8 cellular contexts compared by ENCODE assay signal in the genomic region with DNA sequence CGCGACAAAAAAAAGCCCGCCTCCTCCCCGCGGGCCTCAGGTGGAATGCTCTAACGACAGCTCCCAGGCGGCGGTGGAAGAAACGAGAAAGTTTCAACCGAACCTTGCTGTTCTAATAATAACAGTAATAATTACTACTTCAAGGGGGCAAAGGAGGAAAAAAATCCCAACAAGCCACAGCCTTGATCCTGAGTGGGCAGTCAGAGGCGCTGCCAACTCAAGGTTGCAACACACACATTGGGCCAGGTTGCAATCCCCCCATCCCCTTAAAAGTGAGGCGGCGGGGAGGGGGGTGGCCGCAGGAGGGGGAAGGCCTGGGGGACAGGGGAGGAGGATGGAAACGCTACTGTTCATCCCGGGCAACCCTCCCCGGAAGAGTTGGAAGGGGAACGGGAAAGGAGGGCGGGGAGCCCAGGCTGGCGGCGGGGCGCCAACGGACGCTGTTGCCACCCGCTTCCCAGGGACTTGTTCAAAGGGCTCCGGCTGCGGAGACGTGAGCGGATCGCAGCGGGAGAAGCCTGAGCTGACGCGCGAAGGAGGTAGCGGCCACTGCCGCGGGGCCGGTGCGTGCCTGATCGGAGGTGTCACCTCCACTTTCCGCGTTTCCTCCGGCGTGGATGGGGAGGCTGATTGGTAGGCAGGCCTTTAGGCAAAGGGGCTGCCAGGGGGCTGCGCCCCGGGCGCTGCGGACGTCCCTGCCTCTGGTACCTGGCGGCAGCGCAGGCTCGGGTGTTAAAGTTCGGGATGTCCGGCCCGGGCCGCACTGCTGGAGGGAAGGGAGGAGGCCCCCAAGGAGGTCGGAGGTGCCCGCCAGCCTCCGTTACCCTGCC. TPM values are rescaled to one million over a fixed set of nuclear protein-coding genes. Genes with fewer than 3 reads are reported as not detected.
DNase-seq lines count a peak whose midpoint lies in the region; ATAC-seq and TF ChIP-seq lines count a peak whose summit lies in the region.

No MANE protein-coding gene starts in this region.

- peak overlapping the region; percentile 89 for H3K27ac ChIP-seq in DND-41 (ENCODE audit: low read length)
- H3K27ac ChIP-seq in PC-9 = no peak overlapping the region
- H3K27ac ChIP-seq in foreskin keratinocyte = peak overlapping the region; percentile 46
- H3K27ac ChIP-seq in neural cell (ENCODE audit: low read length) = peak overlapping the region; percentile 80

- H3K79me2 ChIP-seq in DND-41 (ENCODE audit: insufficient read depth, low read length) = peaks cover 47% of the 10 kb centered on the region
- no peaks in the 10 kb centered on the region; the same call in 1 of the 2 replicates for H3K79me2 ChIP-seq in PC-9 (ENCODE audit: low read depth)
- peaks cover 18% of the 10 kb centered on the region for H3K79me2 ChIP-seq in neural cell (replicated peaks; ENCODE audit: insufficient read depth, low read length)

- H3F3A ChIP-seq in PC-9 (ENCODE audit: insufficient read depth, low read depth) (peaks cover 11% of the 10 kb centered on the region; the same call in 1 of the 2 replicates), neural cell (ENCODE audit: insufficient read depth, low read length, poor library complexity, severe bottlenecking) (no peaks in the 10 kb centered on the region)

- peaks cover 37% of the 10 kb centered on the region for H3K4me1 ChIP-seq in DND-41 (ENCODE audit: insufficient read depth, low read length)
- peaks cover 18% of the 10 kb centered on the region for H3K4me1 ChIP-seq in PC-9 (replicated peaks; ENCODE audit: insufficient read depth)
- H3K4me1 ChIP-seq in foreskin keratinocyte = peaks cover 5% of the 10 kb centered on the region

- H3K9me2 ChIP-seq in PC-9 (ENCODE audit: insufficient read depth) = no peaks in the 10 kb centered on the region
- H3K9me2 ChIP-seq in neural cell (ENCODE audit: insufficient read depth, low read length) = no peaks in the 10 kb centered on the region

- TF ChIP-seq CTCF in DND-41 (IDR thresholded peaks at IDR 0.05; ENCODE audit: borderline replicate concordance, extremely low read depth, low read length, poor library complexity, severe bottlenecking) (no peak), PC-9 (conservative IDR thresholded peaks at IDR 0.05) (no peak), foreskin keratinocyte (conservative IDR thresholded peaks at IDR 0.05) (no peak), neural cell (IDR thresholded peaks at IDR 0.05; ENCODE audit: poor library complexity, severe bottlenecking) (no peak)

- DNase-seq in DND-41 (peak; percentile 47), PC-9 (peak in 1 of 2 experiments; percentile 8), foreskin keratinocyte (peak; percentile 24 to 40), superior temporal gyrus (ENCODE audit: extremely low spot score) (peak; percentile 63)
- DNase-seq in activated gamma-delta T cell treated with anti-CD3 and anti-CD28 coated beads, Interleukin-2, amount 50 U/mL, for 16 hours (ENCODE audit: low read depth) = peak; percentile 24

- H3K9me3 ChIP-seq in DND-41 (ENCODE audit: insufficient read depth, low read length, severe bottlenecking) (no peaks in the 10 kb centered on the region), PC-9 (ENCODE audit: insufficient read depth, low read depth) (no peaks in the 10 kb centered on the region), neural cell (ENCODE audit: low read length) (no peaks in the 10 kb centered on the region)

- TF ChIP-seq RAD21 in neural cell (conservative IDR thresholded peaks at IDR 0.05) = no peak

- peak overlapping the region; percentile 80 for H3K9ac ChIP-seq in DND-41 (ENCODE audit: low read depth, low read length)
- peak overlapping the region; percentile 87 for H3K9ac ChIP-seq in neural cell (ENCODE audit: low read length)

- TF ChIP-seq EP300 in neural cell (conservative IDR thresholded peaks at IDR 0.05; ENCODE audit: poor library complexity, severe bottlenecking) = no peak

- H3K4me3 ChIP-seq in DND-41 (ENCODE audit: low read depth in 1 of 2, low read length in 2 of 2) (peak overlapping the region; percentile 89 to 98), PC-9 (peak overlapping the region; percentile 91), neural cell (ENCODE audit: low read length) (peak overlapping the region; percentile 89)

- POLR2A ChIA-PET in PC-9 (lab: Charles Lee; ENCODE audit: unreplicated experiment) = interaction anchor here (0.6 kb wide), 1 partner anchor 1510 kb away, joined by 4 read pairs; the partner anchor contains the start of gene RFX3

- intact Hi-C loops in PC-9 (cut with micrococcal nuclease; ENCODE audit: unreplicated experiment) = loop anchor here (5.0 kb wide), 1 partner anchor 827 kb away; the partner anchor contains the start of gene PUM3

- H3K27me3 ChIP-seq in DND-41 (ENCODE audit: insufficient read depth, low read length, poor library complexity) (no peaks in the 10 kb centered on the region), PC-9 (ENCODE audit: insufficient read depth, low read depth) (no peaks in the 10 kb centered on the region), foreskin keratinocyte (no peaks in the 10 kb centered on the region), neural cell (ENCODE audit: insufficient read depth, low read depth, low read length) (peaks cover 45% of the 10 kb centered on the region)

- H2AFZ ChIP-seq in DND-41 (ENCODE audit: low read depth, low read length) (peak overlapping the region; percentile 91), PC-9 (peak overlapping the region; percentile 85), neural cell (ENCODE audit: low read depth, low read length) (peak overlapping the region; percentile 37)

- BruUV-seq in PC-9 (replicated peaks; lab: Mats Ljungman, UMichigan) = TSS peak; percentile 43

- ATAC-seq in DND-41 (ENCODE audit: insufficient read depth, low read depth) (peak; percentile 2; the same call in 1 of the 3 replicates), HG02759 (IDR thresholded peaks at IDR 0.05; ENCODE audit: unreplicated experiment) (peak; percentile 1), foreskin keratinocyte (peak; percentile 11), GM18868 (IDR thresholded peaks at IDR 0.05; ENCODE audit: unreplicated experiment) (no peak)

- no peaks in the 10 kb centered on the region; the same call in 1 of the 2 replicates for H3K36me3 ChIP-seq in DND-41 (ENCODE audit: insufficient read depth, low read length)
- no peaks in the 10 kb centered on the region for H3K36me3 ChIP-seq in PC-9 (ENCODE audit: low read depth)
- H3K36me3 ChIP-seq in neural cell (ENCODE audit: insufficient read depth, low read length) = no peaks in the 10 kb centered on the region

- H3K4me2 ChIP-seq in DND-41 (ENCODE audit: insufficient read depth, low read length) (peak overlapping the region; percentile 78), PC-9 (peak overlapping the region; percentile 90), neural cell (ENCODE audit: low read length) (peak overlapping the region; percentile 70)

- H4K20me1 ChIP-seq in DND-41 (ENCODE audit: insufficient read depth, low read length) (peaks cover 17% of the 10 kb centered on the region; the same call in 1 of the 2 replicates), PC-9 (ENCODE audit: insufficient read depth) (no peaks in the 10 kb centered on the region), neural cell (ENCODE audit: insufficient read depth) (no peaks in the 10 kb centered on the region)

- CTCF ChIA-PET in PC-9 (lab: Charles Lee) = no interaction called here

TF ChIP-seq in neural cell, 6 proteins besides CTCF, POLR2A, EP300 and RAD21:
- TF ChIP-seq TAF1 (IDR thresholded peaks at IDR 0.05; ENCODE audit: low read depth) = no peak
- peak; percentile 1 for TF ChIP-seq MXI1 (conservative IDR thresholded peaks at IDR 0.05; ENCODE audit: poor library complexity, severe bottlenecking)

RNA-seq across cellular contexts. Expression of gene SMARCA2, which starts 0.6 kb away (rescaled TPM):
- total RNA-seq in PC-9 (2021) = 22.6 and 29.3 TPM in 2 replicates
- total RNA-seq in foreskin keratinocyte = 46.0 and 47.3 TPM in 2 replicates
- polyA plus RNA-seq in foreskin keratinocyte = 18.4 and 21.6 TPM in 2 replicates
- polyA plus RNA-seq in neural cell = 42.7 and 150 TPM in 2 replicates
- 103 and 106 TPM in 2 replicates for polyA minus RNA-seq in neural cell

Comparison
In these comparisons a context has a peak if more than half of its experiments do, and no peak if none do; other contexts are left out.
1. H2AFZ ChIP-seq: peak in every context shown above with its lines; median percentile 91 in DND-41; 85 in PC-9; 37 in neural cell.